ENCODE assay signal across 20 cellular contexts in the genomic region with DNA sequence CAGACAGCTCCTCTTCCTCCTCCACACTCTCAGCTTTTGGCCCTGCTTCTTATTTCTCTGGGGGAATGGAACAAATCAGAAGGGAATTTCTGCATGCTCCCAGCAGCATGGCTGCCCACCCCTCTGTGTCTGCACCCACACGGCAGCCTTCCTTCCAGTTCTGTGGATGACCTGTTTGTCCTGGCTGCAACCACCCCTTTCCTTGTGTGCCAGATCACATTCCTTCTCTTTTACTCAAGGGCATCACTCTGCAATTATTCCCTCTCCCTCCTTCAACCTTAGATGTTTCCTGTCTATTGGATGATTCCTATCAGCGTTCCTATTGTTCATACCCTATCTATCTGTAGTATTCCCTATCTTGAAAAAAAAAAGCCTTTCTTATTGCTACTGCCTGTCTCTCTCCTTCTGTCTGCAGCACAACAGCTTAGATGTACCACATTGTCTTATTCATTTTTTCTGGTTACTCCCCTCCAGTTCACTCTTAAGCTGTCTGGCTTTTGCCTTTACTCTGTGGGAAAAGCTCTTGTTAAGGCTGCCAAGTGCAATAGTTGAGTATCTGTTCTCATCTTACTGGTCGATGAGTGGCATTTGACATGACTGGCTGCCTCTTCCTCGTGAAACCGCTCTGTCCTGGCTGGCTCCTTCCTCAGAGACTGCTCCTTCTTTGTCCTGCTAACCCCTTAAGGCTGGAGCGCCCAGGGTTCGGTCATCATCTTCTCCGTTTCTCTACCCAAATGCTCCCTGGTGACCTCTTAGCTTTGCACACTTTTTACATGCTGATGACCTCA.
"Had no signal": no experiment of that assay in that cellular context is flagged by ENCODE, and none has a peak within 500 bp of the region (broad histone marks: within the 10 kb centered on the region; RNA-seq: fewer than 3 reads in every experiment).

No MANE protein-coding gene starts in this region.

- H3K4me3 ChIP-seq: lower lobe of right lung, tibial artery had no signal

- H2AFZ ChIP-seq: parathyroid adenoma had no signal

- H3K9me3 ChIP-seq: lower lobe of right lung, tibial artery had no signal

- H3K79me2 ChIP-seq: parathyroid adenoma had no signal

- H3K4me3 Mint-ChIP-seq: activated CD4-positive, alpha-beta T cell treated with anti-CD3 and anti-CD28 coated beads, Interleukin-2, amount 10 ng/mL, durations not matched to agents 24 days and 14 days; activated CD8-positive, alpha-beta T cell treated with anti-CD3 and anti-CD28 coated beads, Interleukin-2, amount 10 ng/mL, durations not matched to agents 7 days and 5 days; activated T-cell treated with anti-CD3 and anti-CD28 coated beads, Interleukin-2, amount 50 U/mL, for 72 hours; dendritic cell treated with granulocyte-macrophage colony-stimulating factor and Interleukin-4, amounts not matched to agents 40 ng/mL and 50 ng/mL, for 4 days; effector memory CD8-positive, alpha-beta T cell; stimulated activated memory B cell treated with anti-CD40 and anti-IgM and Interleukin-4, amounts not matched to agents 10 μg/mL and 1 μg/mL and 100 μg/mL, for 72 hours; T-helper 17 cell had no signal

- DNase-seq: activated CD4-positive, alpha-beta T cell treated with anti-CD3 and anti-CD28 coated beads, Interleukin-2, amount 10 ng/mL, durations not matched to agents 24 days and 14 days; activated CD8-positive, alpha-beta memory T cell treated with anti-CD3 and anti-CD28 coated beads, Interleukin-2, amount 50 U/mL, for 48 hours; activated CD8-positive, alpha-beta T cell treated with anti-CD3 and anti-CD28 coated beads, Interleukin-2, amount 10 ng/mL, durations not matched to agents 7 days and 5 days; activated gamma-delta T cell; activated T-cell treated with anti-CD3 and anti-CD28 coated beads, Interleukin-2, amount 50 U/mL, for 72 hours; amygdala; effector memory CD8-positive, alpha-beta T cell; head of caudate nucleus; kidney glomerular epithelial cell; lower lobe of right lung; midbrain; stimulated activated CD4-positive, alpha-beta T cell treated with anti-CD3 and anti-CD28 coated beads, Interleukin-2, amount 100 ng/mL, for 48 hours; T-helper 17 cell; tibial artery had no signal

- H3K9me3 Mint-ChIP-seq: activated CD4-positive, alpha-beta T cell treated with anti-CD3 and anti-CD28 coated beads, Interleukin-2, amount 10 ng/mL, durations not matched to agents 24 days and 14 days; activated naive CD4-positive, alpha-beta T cell treated with anti-CD3 and anti-CD28 coated beads, Interleukin-2, amount 50 U/mL, for 72 hours; activated T-cell treated with anti-CD3 and anti-CD28 coated beads, Interleukin-2, amount 50 U/mL, for 72 hours; dendritic cell treated with granulocyte-macrophage colony-stimulating factor and Interleukin-4, amounts not matched to agents 40 ng/mL and 50 ng/mL, for 4 days; effector memory CD8-positive, alpha-beta T cell; stimulated activated memory B cell treated with anti-CD40 and anti-IgM and Interleukin-4, amounts not matched to agents 10 μg/mL and 1 μg/mL and 100 μg/mL, for 72 hours had no signal

- ATAC-seq: activated CD8-positive, alpha-beta T cell treated with anti-CD3 and anti-CD28 coated beads, Interleukin-2, amount 10 ng/mL, durations not matched to agents 7 days and 5 days; activated naive CD4-positive, alpha-beta T cell treated with anti-CD3 and anti-CD28 coated beads, Interleukin-2, amount 50 U/mL, for 72 hours; activated T-cell treated with anti-CD3 and anti-CD28 coated beads, Interleukin-2, amount 50 U/mL, for 72 hours; effector memory CD8-positive, alpha-beta T cell; lower lobe of right lung; stimulated activated memory B cell treated with anti-CD40 and anti-IgM and Interleukin-4, amounts not matched to agents 10 μg/mL and 1 μg/mL and 100 μg/mL, for 72 hours; T-helper 17 cell had no signal

- H3K27ac ChIP-seq: lower lobe of right lung, parathyroid adenoma, tibial artery had no signal

- FAIRE-seq: frontal cortex, urothelium cell line had no signal

- H3K4me1 Mint-ChIP-seq: activated CD4-positive, alpha-beta T cell treated with anti-CD3 and anti-CD28 coated beads, Interleukin-2, amount 10 ng/mL, durations not matched to agents 24 days and 14 days; stimulated activated memory B cell treated with anti-CD40 and anti-IgM and Interleukin-4, amounts not matched to agents 10 μg/mL and 1 μg/mL and 100 μg/mL, for 72 hours; T-helper 17 cell had no signal

- H3K27me3 Mint-ChIP-seq: dendritic cell treated with granulocyte-macrophage colony-stimulating factor and Interleukin-4, amounts not matched to agents 40 ng/mL and 50 ng/mL, for 4 days had no signal

- H3K4me1 ChIP-seq: lower lobe of right lung, parathyroid adenoma, tibial artery had no signal

- H3K27ac Mint-ChIP-seq: activated CD4-positive, alpha-beta T cell treated with anti-CD3 and anti-CD28 coated beads, Interleukin-2, amount 10 ng/mL, durations not matched to agents 24 days and 14 days; activated CD8-positive, alpha-beta T cell treated with anti-CD3 and anti-CD28 coated beads, Interleukin-2, amount 10 ng/mL, durations not matched to agents 7 days and 5 days; activated naive CD4-positive, alpha-beta T cell treated with anti-CD3 and anti-CD28 coated beads, Interleukin-2, amount 50 U/mL, for 72 hours; activated T-cell treated with anti-CD3 and anti-CD28 coated beads, Interleukin-2, amount 50 U/mL, for 72 hours; dendritic cell treated with granulocyte-macrophage colony-stimulating factor and Interleukin-4, amounts not matched to agents 40 ng/mL and 50 ng/mL, for 4 days; effector memory CD8-positive, alpha-beta T cell; stimulated activated memory B cell treated with anti-CD40 and anti-IgM and Interleukin-4, amounts not matched to agents 10 μg/mL and 1 μg/mL and 100 μg/mL, for 72 hours; T-helper 17 cell had no signal

- H3K9ac ChIP-seq: parathyroid adenoma had no signal

- H3K36me3 ChIP-seq: lower lobe of right lung, tibial artery had no signal

- H3K36me3 Mint-ChIP-seq: activated naive CD4-positive, alpha-beta T cell treated with anti-CD3 and anti-CD28 coated beads, Interleukin-2, amount 50 U/mL, for 72 hours; stimulated activated memory B cell treated with anti-CD40 and anti-IgM and Interleukin-4, amounts not matched to agents 10 μg/mL and 1 μg/mL and 100 μg/mL, for 72 hours had no signal
